ENCODE assay signal across 1 cellular context in the genomic region with DNA sequence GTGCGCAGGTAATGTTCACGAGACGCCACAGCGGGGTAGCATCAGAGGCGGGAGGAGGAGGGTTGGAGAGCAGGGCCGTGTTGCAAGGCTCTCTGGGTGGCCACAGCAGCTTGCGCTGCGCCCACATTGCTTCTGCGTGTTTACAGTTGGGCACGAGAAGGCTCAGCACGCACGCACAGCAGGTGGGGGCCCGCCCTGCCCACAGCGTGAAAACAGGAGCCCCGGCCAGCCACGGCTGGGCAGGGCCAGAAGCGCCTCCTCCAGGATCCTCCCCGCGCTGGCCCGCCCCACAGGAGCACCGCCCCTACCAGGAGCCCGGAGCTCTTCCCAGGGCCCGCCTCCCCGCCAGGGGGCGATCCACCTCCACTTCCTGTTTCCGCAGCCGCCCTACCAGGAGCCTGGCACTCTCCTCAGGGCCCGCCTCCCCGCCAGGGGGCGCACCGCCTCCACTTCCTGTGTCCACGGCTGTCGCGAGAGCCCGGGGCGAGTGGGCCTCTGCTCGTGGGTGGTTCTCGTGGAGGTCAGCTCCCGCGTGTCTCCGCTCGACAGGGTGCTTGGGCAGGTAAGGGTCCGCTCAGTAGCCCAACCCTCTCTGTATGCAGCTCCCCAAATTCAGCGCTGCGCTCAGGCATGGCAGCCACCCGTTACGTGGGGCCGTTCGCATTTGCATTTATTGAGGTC.
TF ChIP-seq lines count a peak whose summit lies in the region.

A gene with protein sequence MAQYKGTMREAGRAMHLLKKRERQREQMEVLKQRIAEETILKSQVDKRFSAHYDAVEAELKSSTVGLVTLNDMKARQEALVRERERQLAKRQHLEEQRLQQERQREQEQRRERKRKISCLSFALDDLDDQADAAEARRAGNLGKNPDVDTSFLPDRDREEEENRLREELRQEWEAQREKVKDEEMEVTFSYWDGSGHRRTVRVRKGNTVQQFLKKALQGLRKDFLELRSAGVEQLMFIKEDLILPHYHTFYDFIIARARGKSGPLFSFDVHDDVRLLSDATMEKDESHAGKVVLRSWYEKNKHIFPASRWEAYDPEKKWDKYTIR (plus strand): TSS at position 449 of the 681 bp plus-strand sequence. CDS start 439 bp downstream, outside the sequence.

TF ChIP-seq in GM12878, 131 proteins besides CTCF, POLR2A, EP300 and RAD21 (continued from another document and continues in another):
- TF ChIP-seq, protein P1, sequence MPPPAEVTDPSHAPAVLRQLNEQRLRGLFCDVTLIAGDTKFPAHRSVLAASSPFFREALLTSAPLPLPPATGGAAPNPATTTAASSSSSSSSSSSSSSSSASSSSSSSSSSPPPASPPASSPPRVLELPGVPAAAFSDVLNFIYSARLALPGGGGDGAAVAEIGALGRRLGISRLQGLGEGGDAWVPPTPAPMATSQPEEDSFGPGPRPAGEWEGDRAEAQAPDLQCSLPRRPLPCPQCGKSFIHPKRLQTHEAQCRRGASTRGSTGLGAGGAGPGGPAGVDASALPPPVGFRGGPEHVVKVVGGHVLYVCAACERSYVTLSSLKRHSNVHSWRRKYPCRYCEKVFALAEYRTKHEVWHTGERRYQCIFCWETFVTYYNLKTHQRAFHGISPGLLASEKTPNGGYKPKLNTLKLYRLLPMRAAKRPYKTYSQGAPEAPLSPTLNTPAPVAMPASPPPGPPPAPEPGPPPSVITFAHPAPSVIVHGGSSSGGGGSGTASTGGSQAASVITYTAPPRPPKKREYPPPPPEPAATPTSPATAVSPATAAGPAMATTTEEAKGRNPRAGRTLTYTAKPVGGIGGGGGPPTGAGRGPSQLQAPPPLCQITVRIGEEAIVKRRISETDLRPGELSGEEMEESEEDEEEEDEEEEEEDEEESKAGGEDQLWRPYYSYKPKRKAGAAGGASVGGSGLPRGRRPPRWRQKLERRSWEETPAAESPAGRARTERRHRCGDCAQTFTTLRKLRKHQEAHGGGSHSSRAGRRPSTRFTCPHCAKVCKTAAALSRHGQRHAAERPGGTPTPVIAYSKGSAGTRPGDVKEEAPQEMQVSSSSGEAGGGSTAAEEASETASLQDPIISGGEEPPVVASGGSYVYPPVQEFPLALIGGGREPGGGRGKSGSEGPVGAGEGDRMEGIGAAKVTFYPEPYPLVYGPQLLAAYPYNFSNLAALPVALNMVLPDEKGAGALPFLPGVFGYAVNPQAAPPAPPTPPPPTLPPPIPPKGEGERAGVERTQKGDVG (CRISPR knock-in tag; IDR thresholded peaks at IDR 0.05), result no peak
- TF ChIP-seq JUNB (IDR thresholded peaks at IDR 0.05) (no peak), SMAD1 (IDR thresholded peaks at IDR 0.05; ENCODE audit: low read depth, partially characterized antibody) (no peak), RCOR1 (conservative IDR thresholded peaks at IDR 0.05; ENCODE audit: low read depth, low read length) (no peak), IRF4 (IDR thresholded peaks at IDR 0.05; ENCODE audit: low read depth, low read length) (no peak), TCF3 (IDR thresholded peaks at IDR 0.05; ENCODE audit: borderline replicate concordance, insufficient read depth, low read depth, low read length) (no peak), BHLHE40 (IDR thresholded peaks at IDR 0.05; ENCODE audit: borderline replicate concordance in 1 of 2, low read depth in 2 of 2, low read length in 1 of 2) (peak; percentile 8 to 55; a peak in 1 of 4 replicates), MTA3 (IDR thresholded peaks at IDR 0.05; ENCODE audit: borderline replicate concordance, low read length) (no peak), SP1 (IDR thresholded peaks at IDR 0.05; ENCODE audit: low read depth, low read length) (no peak), PML (IDR thresholded peaks at IDR 0.05; ENCODE audit: low read length) (no peak), SUZ12 (IDR thresholded peaks at IDR 0.05; ENCODE audit: unreplicated experiment) (no peak), RELA (IDR thresholded peaks at IDR 0.05; ENCODE audit: borderline replicate concordance, partially characterized antibody) (no peak), RAD51 (IDR thresholded peaks at IDR 0.05) (no peak), WRNIP1 (IDR thresholded peaks at IDR 0.05; ENCODE audit: borderline replicate concordance, low read depth, low read length) (no peak), EGR1 (IDR thresholded peaks at IDR 0.05; ENCODE audit: borderline replicate concordance in 1 of 2, low read depth in 2 of 2, low read length in 2 of 2) (no peak), NRF1 (conservative IDR thresholded peaks at IDR 0.05; ENCODE audit: low read depth, low read length) (no peak), RUNX3 (IDR thresholded peaks at IDR 0.05; ENCODE audit: low read length) (no peak), NR2F1 (conservative IDR thresholded peaks at IDR 0.05) (no peak), SIN3A (IDR thresholded peaks at IDR 0.05; ENCODE audit: low read depth, low read length) (no peak), MTA2 (IDR thresholded peaks at IDR 0.05; ENCODE audit: low read depth) (no peak), POLR2AphosphoS5 (IDR thresholded peaks at IDR 0.05; ENCODE audit: low read length) (0 out of 2 replicates have a peak, but pooled peaks have one; percentile 52), ZNF207 (IDR thresholded peaks at IDR 0.05; ENCODE audit: borderline replicate concordance) (no peak), BCL11A (IDR thresholded peaks at IDR 0.05; ENCODE audit: low read depth, low read length) (no peak), IKZF1 (conservative IDR thresholded peaks at IDR 0.05) (peak; percentile 29; the same call in 1 of the 2 replicates), TCF12 (IDR thresholded peaks at IDR 0.05; ENCODE audit: low read depth, low read length) (0 out of 2 replicates have a peak, but pooled peaks have one; percentile 35), CHD1 (IDR thresholded peaks at IDR 0.05; ENCODE audit: low read depth, low read length) (no peak), TBL1XR1 (IDR thresholded peaks at IDR 0.05; ENCODE audit: low read depth, low read length) (no peak)
- TF ChIP-seq, protein P2, sequence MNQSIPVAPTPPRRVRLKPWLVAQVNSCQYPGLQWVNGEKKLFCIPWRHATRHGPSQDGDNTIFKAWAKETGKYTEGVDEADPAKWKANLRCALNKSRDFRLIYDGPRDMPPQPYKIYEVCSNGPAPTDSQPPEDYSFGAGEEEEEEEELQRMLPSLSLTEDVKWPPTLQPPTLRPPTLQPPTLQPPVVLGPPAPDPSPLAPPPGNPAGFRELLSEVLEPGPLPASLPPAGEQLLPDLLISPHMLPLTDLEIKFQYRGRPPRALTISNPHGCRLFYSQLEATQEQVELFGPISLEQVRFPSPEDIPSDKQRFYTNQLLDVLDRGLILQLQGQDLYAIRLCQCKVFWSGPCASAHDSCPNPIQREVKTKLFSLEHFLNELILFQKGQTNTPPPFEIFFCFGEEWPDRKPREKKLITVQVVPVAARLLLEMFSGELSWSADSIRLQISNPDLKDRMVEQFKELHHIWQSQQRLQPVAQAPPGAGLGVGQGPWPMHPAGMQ (IDR thresholded peaks at IDR 0.05; ENCODE audit: borderline replicate concordance), result no peak
- TF ChIP-seq, protein P3, sequence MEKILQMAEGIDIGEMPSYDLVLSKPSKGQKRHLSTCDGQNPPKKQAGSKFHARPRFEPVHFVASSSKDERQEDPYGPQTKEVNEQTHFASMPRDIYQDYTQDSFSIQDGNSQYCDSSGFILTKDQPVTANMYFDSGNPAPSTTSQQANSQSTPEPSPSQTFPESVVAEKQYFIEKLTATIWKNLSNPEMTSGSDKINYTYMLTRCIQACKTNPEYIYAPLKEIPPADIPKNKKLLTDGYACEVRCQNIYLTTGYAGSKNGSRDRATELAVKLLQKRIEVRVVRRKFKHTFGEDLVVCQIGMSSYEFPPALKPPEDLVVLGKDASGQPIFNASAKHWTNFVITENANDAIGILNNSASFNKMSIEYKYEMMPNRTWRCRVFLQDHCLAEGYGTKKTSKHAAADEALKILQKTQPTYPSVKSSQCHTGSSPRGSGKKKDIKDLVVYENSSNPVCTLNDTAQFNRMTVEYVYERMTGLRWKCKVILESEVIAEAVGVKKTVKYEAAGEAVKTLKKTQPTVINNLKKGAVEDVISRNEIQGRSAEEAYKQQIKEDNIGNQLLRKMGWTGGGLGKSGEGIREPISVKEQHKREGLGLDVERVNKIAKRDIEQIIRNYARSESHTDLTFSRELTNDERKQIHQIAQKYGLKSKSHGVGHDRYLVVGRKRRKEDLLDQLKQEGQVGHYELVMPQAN (conservative IDR thresholded peaks at IDR 0.05), result no peak
- TF ChIP-seq, protein P4, sequence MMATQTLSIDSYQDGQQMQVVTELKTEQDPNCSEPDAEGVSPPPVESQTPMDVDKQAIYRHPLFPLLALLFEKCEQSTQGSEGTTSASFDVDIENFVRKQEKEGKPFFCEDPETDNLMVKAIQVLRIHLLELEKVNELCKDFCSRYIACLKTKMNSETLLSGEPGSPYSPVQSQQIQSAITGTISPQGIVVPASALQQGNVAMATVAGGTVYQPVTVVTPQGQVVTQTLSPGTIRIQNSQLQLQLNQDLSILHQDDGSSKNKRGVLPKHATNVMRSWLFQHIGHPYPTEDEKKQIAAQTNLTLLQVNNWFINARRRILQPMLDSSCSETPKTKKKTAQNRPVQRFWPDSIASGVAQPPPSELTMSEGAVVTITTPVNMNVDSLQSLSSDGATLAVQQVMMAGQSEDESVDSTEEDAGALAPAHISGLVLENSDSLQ (IDR thresholded peaks at IDR 0.05), result no peak
- TF ChIP-seq, protein P5, sequence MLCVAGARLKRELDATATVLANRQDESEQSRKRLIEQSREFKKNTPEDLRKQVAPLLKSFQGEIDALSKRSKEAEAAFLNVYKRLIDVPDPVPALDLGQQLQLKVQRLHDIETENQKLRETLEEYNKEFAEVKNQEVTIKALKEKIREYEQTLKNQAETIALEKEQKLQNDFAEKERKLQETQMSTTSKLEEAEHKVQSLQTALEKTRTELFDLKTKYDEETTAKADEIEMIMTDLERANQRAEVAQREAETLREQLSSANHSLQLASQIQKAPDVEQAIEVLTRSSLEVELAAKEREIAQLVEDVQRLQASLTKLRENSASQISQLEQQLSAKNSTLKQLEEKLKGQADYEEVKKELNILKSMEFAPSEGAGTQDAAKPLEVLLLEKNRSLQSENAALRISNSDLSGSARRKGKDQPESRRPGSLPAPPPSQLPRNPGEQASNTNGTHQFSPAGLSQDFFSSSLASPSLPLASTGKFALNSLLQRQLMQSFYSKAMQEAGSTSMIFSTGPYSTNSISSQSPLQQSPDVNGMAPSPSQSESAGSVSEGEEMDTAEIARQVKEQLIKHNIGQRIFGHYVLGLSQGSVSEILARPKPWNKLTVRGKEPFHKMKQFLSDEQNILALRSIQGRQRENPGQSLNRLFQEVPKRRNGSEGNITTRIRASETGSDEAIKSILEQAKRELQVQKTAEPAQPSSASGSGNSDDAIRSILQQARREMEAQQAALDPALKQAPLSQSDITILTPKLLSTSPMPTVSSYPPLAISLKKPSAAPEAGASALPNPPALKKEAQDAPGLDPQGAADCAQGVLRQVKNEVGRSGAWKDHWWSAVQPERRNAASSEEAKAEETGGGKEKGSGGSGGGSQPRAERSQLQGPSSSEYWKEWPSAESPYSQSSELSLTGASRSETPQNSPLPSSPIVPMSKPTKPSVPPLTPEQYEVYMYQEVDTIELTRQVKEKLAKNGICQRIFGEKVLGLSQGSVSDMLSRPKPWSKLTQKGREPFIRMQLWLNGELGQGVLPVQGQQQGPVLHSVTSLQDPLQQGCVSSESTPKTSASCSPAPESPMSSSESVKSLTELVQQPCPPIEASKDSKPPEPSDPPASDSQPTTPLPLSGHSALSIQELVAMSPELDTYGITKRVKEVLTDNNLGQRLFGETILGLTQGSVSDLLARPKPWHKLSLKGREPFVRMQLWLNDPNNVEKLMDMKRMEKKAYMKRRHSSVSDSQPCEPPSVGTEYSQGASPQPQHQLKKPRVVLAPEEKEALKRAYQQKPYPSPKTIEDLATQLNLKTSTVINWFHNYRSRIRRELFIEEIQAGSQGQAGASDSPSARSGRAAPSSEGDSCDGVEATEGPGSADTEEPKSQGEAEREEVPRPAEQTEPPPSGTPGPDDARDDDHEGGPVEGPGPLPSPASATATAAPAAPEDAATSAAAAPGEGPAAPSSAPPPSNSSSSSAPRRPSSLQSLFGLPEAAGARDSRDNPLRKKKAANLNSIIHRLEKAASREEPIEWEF (IDR thresholded peaks at IDR 0.05; ENCODE audit: insufficient replicate concordance, low read depth, low read length), result no peak
- TF ChIP-seq, protein P6, sequence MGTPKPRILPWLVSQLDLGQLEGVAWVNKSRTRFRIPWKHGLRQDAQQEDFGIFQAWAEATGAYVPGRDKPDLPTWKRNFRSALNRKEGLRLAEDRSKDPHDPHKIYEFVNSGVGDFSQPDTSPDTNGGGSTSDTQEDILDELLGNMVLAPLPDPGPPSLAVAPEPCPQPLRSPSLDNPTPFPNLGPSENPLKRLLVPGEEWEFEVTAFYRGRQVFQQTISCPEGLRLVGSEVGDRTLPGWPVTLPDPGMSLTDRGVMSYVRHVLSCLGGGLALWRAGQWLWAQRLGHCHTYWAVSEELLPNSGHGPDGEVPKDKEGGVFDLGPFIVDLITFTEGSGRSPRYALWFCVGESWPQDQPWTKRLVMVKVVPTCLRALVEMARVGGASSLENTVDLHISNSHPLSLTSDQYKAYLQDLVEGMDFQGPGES (IDR thresholded peaks at IDR 0.05), result no peak
- TF ChIP-seq, protein P7, sequence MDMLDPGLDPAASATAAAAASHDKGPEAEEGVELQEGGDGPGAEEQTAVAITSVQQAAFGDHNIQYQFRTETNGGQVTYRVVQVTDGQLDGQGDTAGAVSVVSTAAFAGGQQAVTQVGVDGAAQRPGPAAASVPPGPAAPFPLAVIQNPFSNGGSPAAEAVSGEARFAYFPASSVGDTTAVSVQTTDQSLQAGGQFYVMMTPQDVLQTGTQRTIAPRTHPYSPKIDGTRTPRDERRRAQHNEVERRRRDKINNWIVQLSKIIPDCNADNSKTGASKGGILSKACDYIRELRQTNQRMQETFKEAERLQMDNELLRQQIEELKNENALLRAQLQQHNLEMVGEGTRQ (IDR thresholded peaks at IDR 0.05; ENCODE audit: borderline replicate concordance, low read depth, low read length), result no peak
- TF ChIP-seq, protein P8, sequence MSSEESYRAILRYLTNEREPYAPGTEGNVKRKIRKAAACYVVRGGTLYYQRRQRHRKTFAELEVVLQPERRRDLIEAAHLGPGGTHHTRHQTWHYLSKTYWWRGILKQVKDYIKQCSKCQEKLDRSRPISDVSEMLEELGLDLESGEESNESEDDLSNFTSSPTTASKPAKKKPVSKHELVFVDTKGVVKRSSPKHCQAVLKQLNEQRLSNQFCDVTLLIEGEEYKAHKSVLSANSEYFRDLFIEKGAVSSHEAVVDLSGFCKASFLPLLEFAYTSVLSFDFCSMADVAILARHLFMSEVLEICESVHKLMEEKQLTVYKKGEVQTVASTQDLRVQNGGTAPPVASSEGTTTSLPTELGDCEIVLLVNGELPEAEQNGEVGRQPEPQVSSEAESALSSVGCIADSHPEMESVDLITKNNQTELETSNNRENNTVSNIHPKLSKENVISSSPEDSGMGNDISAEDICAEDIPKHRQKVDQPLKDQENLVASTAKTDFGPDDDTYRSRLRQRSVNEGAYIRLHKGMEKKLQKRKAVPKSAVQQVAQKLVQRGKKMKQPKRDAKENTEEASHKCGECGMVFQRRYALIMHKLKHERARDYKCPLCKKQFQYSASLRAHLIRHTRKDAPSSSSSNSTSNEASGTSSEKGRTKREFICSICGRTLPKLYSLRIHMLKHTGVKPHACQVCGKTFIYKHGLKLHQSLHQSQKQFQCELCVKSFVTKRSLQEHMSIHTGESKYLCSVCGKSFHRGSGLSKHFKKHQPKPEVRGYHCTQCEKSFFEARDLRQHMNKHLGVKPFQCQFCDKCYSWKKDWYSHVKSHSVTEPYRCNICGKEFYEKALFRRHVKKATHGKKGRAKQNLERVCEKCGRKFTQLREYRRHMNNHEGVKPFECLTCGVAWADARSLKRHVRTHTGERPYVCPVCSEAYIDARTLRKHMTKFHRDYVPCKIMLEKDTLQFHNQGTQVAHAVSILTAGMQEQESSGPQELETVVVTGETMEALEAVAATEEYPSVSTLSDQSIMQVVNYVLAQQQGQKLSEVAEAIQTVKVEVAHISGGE (CRISPR knock-in tag; IDR thresholded peaks at IDR 0.05), result no peak
